ENCODE assay signal across 1 cellular context in the genomic region with DNA sequence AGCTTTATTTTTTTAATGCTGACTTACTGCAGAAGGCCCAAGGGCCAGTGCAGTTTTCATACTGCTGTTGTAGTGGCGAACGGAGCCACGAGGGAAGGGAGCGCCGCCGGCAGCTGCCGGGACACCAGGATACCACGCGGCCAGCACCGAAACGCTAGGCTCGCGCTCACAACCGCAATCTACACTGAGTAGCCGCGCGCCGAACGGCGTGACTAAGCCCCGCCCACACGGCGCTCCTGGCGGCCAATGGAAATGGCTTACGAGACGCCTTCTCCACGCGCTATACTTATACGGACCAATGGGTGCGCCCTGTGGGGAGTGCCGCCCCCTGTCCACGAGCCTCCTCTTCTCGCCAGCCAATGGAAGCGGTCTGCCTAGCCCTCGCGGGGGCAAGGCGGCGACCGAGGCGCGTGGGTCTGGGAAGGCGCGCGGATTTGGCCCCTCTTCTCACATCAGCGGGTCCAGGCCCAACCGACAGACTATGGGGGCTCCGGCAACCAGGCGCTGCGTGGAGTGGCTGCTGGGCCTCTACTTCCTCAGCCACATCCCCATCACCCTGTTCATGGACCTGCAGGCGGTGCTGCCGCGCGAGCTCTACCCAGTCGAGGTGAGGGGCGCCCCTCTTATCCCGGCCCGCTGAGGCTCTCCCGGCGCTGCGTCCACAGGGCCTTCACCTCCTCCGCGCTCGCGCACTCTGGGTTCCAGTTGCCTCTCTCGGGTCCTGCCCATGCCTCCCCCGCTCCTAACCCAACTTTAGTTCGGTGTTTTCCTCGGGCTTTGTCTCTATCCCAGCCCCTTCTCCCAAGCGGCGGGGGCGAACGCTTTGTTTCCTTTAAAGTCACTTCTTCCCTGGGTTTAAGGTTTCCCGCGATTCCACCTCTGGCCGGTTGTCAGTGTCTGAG.
TF ChIP-seq lines count a peak whose summit lies in the region.

A gene (plus strand): TSS at position 442 of the 902 bp plus-strand sequence. CDS start 40 bp downstream, at position 482.

TF ChIP-seq in HEK293, 187 proteins besides CTCF, POLR2A, EP300 and RAD21 (continued from another document):
- TF ChIP-seq, protein P1, sequence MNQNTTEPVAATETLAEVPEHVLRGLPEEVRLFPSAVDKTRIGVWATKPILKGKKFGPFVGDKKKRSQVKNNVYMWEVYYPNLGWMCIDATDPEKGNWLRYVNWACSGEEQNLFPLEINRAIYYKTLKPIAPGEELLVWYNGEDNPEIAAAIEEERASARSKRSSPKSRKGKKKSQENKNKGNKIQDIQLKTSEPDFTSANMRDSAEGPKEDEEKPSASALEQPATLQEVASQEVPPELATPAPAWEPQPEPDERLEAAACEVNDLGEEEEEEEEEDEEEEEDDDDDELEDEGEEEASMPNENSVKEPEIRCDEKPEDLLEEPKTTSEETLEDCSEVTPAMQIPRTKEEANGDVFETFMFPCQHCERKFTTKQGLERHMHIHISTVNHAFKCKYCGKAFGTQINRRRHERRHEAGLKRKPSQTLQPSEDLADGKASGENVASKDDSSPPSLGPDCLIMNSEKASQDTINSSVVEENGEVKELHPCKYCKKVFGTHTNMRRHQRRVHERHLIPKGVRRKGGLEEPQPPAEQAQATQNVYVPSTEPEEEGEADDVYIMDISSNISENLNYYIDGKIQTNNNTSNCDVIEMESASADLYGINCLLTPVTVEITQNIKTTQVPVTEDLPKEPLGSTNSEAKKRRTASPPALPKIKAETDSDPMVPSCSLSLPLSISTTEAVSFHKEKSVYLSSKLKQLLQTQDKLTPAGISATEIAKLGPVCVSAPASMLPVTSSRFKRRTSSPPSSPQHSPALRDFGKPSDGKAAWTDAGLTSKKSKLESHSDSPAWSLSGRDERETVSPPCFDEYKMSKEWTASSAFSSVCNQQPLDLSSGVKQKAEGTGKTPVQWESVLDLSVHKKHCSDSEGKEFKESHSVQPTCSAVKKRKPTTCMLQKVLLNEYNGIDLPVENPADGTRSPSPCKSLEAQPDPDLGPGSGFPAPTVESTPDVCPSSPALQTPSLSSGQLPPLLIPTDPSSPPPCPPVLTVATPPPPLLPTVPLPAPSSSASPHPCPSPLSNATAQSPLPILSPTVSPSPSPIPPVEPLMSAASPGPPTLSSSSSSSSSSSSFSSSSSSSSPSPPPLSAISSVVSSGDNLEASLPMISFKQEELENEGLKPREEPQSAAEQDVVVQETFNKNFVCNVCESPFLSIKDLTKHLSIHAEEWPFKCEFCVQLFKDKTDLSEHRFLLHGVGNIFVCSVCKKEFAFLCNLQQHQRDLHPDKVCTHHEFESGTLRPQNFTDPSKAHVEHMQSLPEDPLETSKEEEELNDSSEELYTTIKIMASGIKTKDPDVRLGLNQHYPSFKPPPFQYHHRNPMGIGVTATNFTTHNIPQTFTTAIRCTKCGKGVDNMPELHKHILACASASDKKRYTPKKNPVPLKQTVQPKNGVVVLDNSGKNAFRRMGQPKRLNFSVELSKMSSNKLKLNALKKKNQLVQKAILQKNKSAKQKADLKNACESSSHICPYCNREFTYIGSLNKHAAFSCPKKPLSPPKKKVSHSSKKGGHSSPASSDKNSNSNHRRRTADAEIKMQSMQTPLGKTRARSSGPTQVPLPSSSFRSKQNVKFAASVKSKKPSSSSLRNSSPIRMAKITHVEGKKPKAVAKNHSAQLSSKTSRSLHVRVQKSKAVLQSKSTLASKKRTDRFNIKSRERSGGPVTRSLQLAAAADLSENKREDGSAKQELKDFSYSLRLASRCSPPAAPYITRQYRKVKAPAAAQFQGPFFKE (tag by site-specific recombination; IDR thresholded peaks at IDR 0.05; ENCODE audit: borderline replicate concordance): peak; percentile 71; the same call in 1 of the 2 replicates
- TF ChIP-seq ZNF223 (tag by site-specific recombination; IDR thresholded peaks at IDR 0.05) (0 out of 2 replicates have a peak, but pooled peaks have one; percentile 66), ZNF76 (tag by site-specific recombination; IDR thresholded peaks at IDR 0.05; ENCODE audit: borderline replicate concordance, low read depth) (peak; percentile 72; the same call in 1 of the 2 replicates)
